In genomic region chr9:5846080-5846479, GRCh38 we compare ENCODE assay signal across 23 cellular contexts. TPM values are rescaled to one million over a fixed set of nuclear protein-coding genes. Genes with fewer than 3 reads are reported as not detected.
DNase-seq lines count a peak whose midpoint lies in the region; ATAC-seq and TF ChIP-seq lines count a peak whose summit lies in the region.
"Had no signal": no experiment of that assay in that cellular context is flagged by ENCODE, and none has a peak within 500 bp of the region (broad histone marks: within the 10 kb centered on the region; RNA-seq: fewer than 3 reads in every experiment).

No MANE protein-coding gene starts in this region.

- no peaks in the 10 kb centered on the region for H3K36me3 Mint-ChIP-seq in CD4-positive, alpha-beta T cell (ENCODE audit: low read depth)
- H3K36me3 Mint-ChIP-seq in glutamatergic neuron (ENCODE audit: unreplicated experiment), result no peaks in the 10 kb centered on the region

- WGBS in testis, 2 donors, result 83 to 100% methylated on average over 1 of the region's 1 CpG
- WGBS in right cardiac atrium, result 96% methylated on average over 1 of the region's 1 CpG

- intact Hi-C loops in CD4-positive, alpha-beta T cell (cut with DNase I, micrococcal nuclease), result no loop called here
- intact Hi-C loops in testis (cut with DNase I; ENCODE audit: low total_unique reads) (no loop called here), right cardiac atrium (cut with DNase I) (no loop called here)

- H3K9me3 ChIP-seq in CD4-positive, alpha-beta T cell (ENCODE audit: control insufficient read depth, low read length), result no peaks in the 10 kb centered on the region
- H3K9me3 ChIP-seq in testis (no peaks in the 10 kb centered on the region), right cardiac atrium (ENCODE audit: control insufficient read depth, low read length) (no peaks in the 10 kb centered on the region)
- H3K9me3 ChIP-seq: body of pancreas, colonic mucosa, tibial artery had no signal

- DNase-seq in NCI-H748 (lab: John Stamatoyannopoulos, UW; ENCODE audit: unreplicated experiment) (peak; percentile 21), NCI-H748 treated with DMSO at 0.1 percent for 48 hours (lab: John Stamatoyannopoulos, UW) (no peak), SK-N-DZ (ENCODE audit: low spot score) (peak; percentile 20), glutamatergic neuron (peak; percentile 50), testis (no peak), right cardiac atrium (no peak), EL (no peak)
- no peak for DNase-seq in CD4-positive, alpha-beta T cell
- DNase-seq: 8988T; activated CD4-positive, CD25-positive, alpha-beta regulatory T cell treated with anti-CD3 and anti-CD28 coated beads, Interleukin-2, amount 50 U/mL, for 72 hours; activated CD8-positive, alpha-beta memory T cell treated with anti-CD3 and anti-CD28 coated beads, Interleukin-2, amount 50 U/mL, for 48 hours; activated naive CD4-positive, alpha-beta T cell treated with Interleukin-2 at 50 U/mL for 16 hours; body of pancreas; C1 segment of cervical spinal cord; colonic mucosa; DMS79; foreskin keratinocyte; left cardiac atrium; midbrain; NCI-H1436 treated with DMSO at 0.1 percent for 48 hours; tibial artery had no signal

- H3K27ac Mint-ChIP-seq in CD4-positive, alpha-beta T cell, result peak overlapping the region; percentile 77
- no peak overlapping the region for H3K27ac Mint-ChIP-seq in glutamatergic neuron (ENCODE audit: unreplicated experiment)

- H3K36me3 ChIP-seq in testis (ENCODE audit: low read depth, missing control alignments), result no peaks in the 10 kb centered on the region
- H3K36me3 ChIP-seq: colonic mucosa had no signal

- H3K27me3 ChIP-seq in CD4-positive, alpha-beta T cell (ENCODE audit: control insufficient read depth, insufficient read depth, low read length), result no peaks in the 10 kb centered on the region
- H3K27me3 ChIP-seq in testis, result no peaks in the 10 kb centered on the region
- no peaks in the 10 kb centered on the region for H3K27me3 ChIP-seq in right cardiac atrium (ENCODE audit: control insufficient read depth, insufficient read depth)
- H3K27me3 ChIP-seq: body of pancreas, colonic mucosa, foreskin keratinocyte, tibial artery had no signal

- H3K4me3 ChIP-seq in testis, result no peak overlapping the region
- H3K4me3 ChIP-seq in right cardiac atrium (ENCODE audit: low read length), result no peak overlapping the region
- H3K4me3 ChIP-seq: body of pancreas, colonic mucosa, tibial artery had no signal

- POLR2A ChIA-PET in CD4-positive, alpha-beta T cell (lab: Charles Lee), result interaction anchor here (1.3 kb wide), 1 partner anchor 13 kb away, joined by 4 read pairs; the partner anchor contains the start of gene ERMP1

- CTCF ChIA-PET in CD4-positive, alpha-beta T cell (lab: Charles Lee), result interaction anchor here (1.2 kb wide), 1 partner anchor 13 kb away, joined by 7 read pairs; the partner anchor contains the start of gene ERMP1

- no peaks in the 10 kb centered on the region for H3K9me3 Mint-ChIP-seq in CD4-positive, alpha-beta T cell
- H3K9me3 Mint-ChIP-seq in glutamatergic neuron (ENCODE audit: unreplicated experiment), result peaks cover 2% of the 10 kb centered on the region

- H3K4me1 ChIP-seq in testis (peaks cover 20% of the 10 kb centered on the region), right cardiac atrium (ENCODE audit: control insufficient read depth, insufficient read depth, low read length) (no peaks in the 10 kb centered on the region)
- H3K4me1 ChIP-seq: body of pancreas, tibial artery had no signal

- ATAC-seq in CD4-positive, alpha-beta T cell (ENCODE audit: poor library complexity), result no peak
- no peak for ATAC-seq in right cardiac atrium
- ATAC-seq: body of pancreas, foreskin keratinocyte had no signal

- no peak for TF ChIP-seq POLR2A in testis (IDR thresholded peaks at IDR 0.05)

- H3K4me3 Mint-ChIP-seq in CD4-positive, alpha-beta T cell, result no peak overlapping the region
- H3K4me3 Mint-ChIP-seq in glutamatergic neuron (ENCODE audit: unreplicated experiment), result no peak overlapping the region

- H3K27ac ChIP-seq in CD4-positive, alpha-beta T cell (ENCODE audit: low read depth, low read length), result no peak overlapping the region
- H3K27ac ChIP-seq in testis (no peak overlapping the region), right cardiac atrium (ENCODE audit: low read length) (no peak overlapping the region)
- H3K27ac ChIP-seq: body of pancreas, colonic mucosa, foreskin keratinocyte, tibial artery had no signal

- peaks cover 63% of the 10 kb centered on the region for H3K4me1 Mint-ChIP-seq in CD4-positive, alpha-beta T cell (ENCODE audit: low read depth)
- peaks cover 7% of the 10 kb centered on the region for H3K4me1 Mint-ChIP-seq in glutamatergic neuron (ENCODE audit: low read depth, unreplicated experiment)

- TF ChIP-seq CTCF in CD4-positive, alpha-beta T cell (IDR thresholded peaks at IDR 0.05), result no peak
- TF ChIP-seq CTCF in glutamatergic neuron (IDR thresholded peaks at IDR 0.05; ENCODE audit: partially characterized antibody, unreplicated experiment), result no peak
- TF ChIP-seq CTCF in testis (IDR thresholded peaks at IDR 0.05), result no peak

- H3K27me3 Mint-ChIP-seq in CD4-positive, alpha-beta T cell, result no peaks in the 10 kb centered on the region
- no peaks in the 10 kb centered on the region for H3K27me3 Mint-ChIP-seq in glutamatergic neuron (ENCODE audit: unreplicated experiment)

RNA-seq across cellular contexts. Expression of gene ERMP1, which starts 13.2 kb away (rescaled TPM):
- total RNA-seq in CD4-positive, alpha-beta T cell, result 1 to 10 TPM; 5.8 to 6.8 TPM
- polyA plus RNA-seq in SK-N-DZ (2014; cell fraction: cytosol; rRNA removed), result 3.8 and 5.2 TPM in 2 replicates
- polyA plus RNA-seq in SK-N-DZ (2014; cell fraction: nucleus; rRNA removed), result 2.7 and 3.0 TPM in 2 replicates
- total RNA-seq in glutamatergic neuron (ENCODE audit: unreplicated experiment), result 4.2 TPM
- total RNA-seq in testis, result 10 to 100 TPM; 25.7 to 28.9 TPM
- polyA plus RNA-seq in testis (ENCODE audit: insufficient read depth, low read depth, low replicate concordance), result 28.4 TPM
- 10 to 100 TPM; 13.3 to 26.8 (median 21.9) TPM for total RNA-seq in right cardiac atrium
- polyA plus RNA-seq in right cardiac atrium, result 8.6 TPM

RNA-seq across cellular contexts. Expression of gene MLANA, which starts 44.6 kb away (rescaled TPM):
- total RNA-seq in CD4-positive, alpha-beta T cell, result not detected
- polyA plus RNA-seq in SK-N-DZ (2014; cell fraction: cytosol; rRNA removed), result not detected in 2 replicates
- polyA plus RNA-seq in SK-N-DZ (2014; cell fraction: nucleus; rRNA removed), result not detected in 2 replicates
- total RNA-seq in glutamatergic neuron (ENCODE audit: unreplicated experiment), result not detected
- not detected for total RNA-seq in testis
- not detected for polyA plus RNA-seq in testis (ENCODE audit: insufficient read depth, low read depth, low replicate concordance)
- total RNA-seq in right cardiac atrium, result not detected
- polyA plus RNA-seq in right cardiac atrium, result not detected
- total RNA-seq: body of pancreas; colonic mucosa; endothelial cell of umbilical vein; foreskin keratinocyte; left cardiac atrium; T-helper 2 cell treated with Interferon-gamma antibody and Interleukin-4, amounts not matched to agents 100 ng/mL and 5 ng/mL, for 36 hours had no signal
- polyA plus RNA-seq: endothelial cell of umbilical vein, foreskin keratinocyte had no signal

Comparison
In these comparisons a context has a peak if more than half of its experiments do, and no peak if none do; other contexts are left out.
1. DNase-seq: peak in NCI-H748 (single experiment), SK-N-DZ (single experiment) and glutamatergic neuron (single experiment); none in NCI-H748 treated with DMSO at 0.1 percent for 48 hours (single experiment), CD4-positive, alpha-beta T cell (0 of 10), testis (single experiment), right cardiac atrium (0 of 3) and EL (single experiment).